1 cellular context compared by ENCODE assay signal in genomic region chr1:180155202-180155682, GRCh38.
A peak's percentile ranks its signal among the peaks of the same experiment; 100 is the strongest.
TF ChIP-seq lines count a peak whose summit lies in the region.

No MANE protein-coding gene starts in this region.

TF ChIP-seq in HepG2, 621 proteins besides CTCF, POLR2A, EP300 and RAD21 (continued from another document):
- no peak for TF ChIP-seq RAD51 (IDR thresholded peaks at IDR 0.05; ENCODE audit: borderline replicate concordance)
- no peak for TF ChIP-seq MAX (IDR thresholded peaks at IDR 0.05)
- TF ChIP-seq ARNT2 (CRISPR knock-in tag; IDR thresholded peaks at IDR 0.05; ENCODE audit: low read depth) = peak; percentile 11; the same call in 1 of the 2 replicates
- no peak for TF ChIP-seq ZMYM2 (CRISPR knock-in tag; IDR thresholded peaks at IDR 0.05)
- TF ChIP-seq DNMT1 (CRISPR knock-in tag; IDR thresholded peaks at IDR 0.05) = peak; percentile 37; the same call in 1 of the 2 replicates
- TF ChIP-seq AHDC1 (CRISPR knock-in tag; IDR thresholded peaks at IDR 0.05; ENCODE audit: borderline replicate concordance) = no peak
- no peak for TF ChIP-seq SP2 (CRISPR knock-in tag; IDR thresholded peaks at IDR 0.05)
- TF ChIP-seq ARNTL (CRISPR knock-in tag; IDR thresholded peaks at IDR 0.05) = no peak
- no peak for TF ChIP-seq CBX2 (IDR thresholded peaks at IDR 0.05; ENCODE audit: low read depth, low read length)
- TF ChIP-seq CBX2 (CRISPR knock-in tag; IDR thresholded peaks at IDR 0.05; ENCODE audit: low read depth) = peak; percentile 19; the same call in 1 of the 2 replicates
- TF ChIP-seq ZNF644 (CRISPR knock-in tag; IDR thresholded peaks at IDR 0.05; ENCODE audit: low read depth) = no peak
- TF ChIP-seq ZNF597 (CRISPR knock-in tag; IDR thresholded peaks at IDR 0.05) = no peak
- 0 out of 2 replicates have a peak, but pooled peaks have one; percentile 21 for TF ChIP-seq ZFP82 (CRISPR knock-in tag; IDR thresholded peaks at IDR 0.05; ENCODE audit: borderline replicate concordance)
- TF ChIP-seq ZBTB14 (CRISPR knock-in tag; IDR thresholded peaks at IDR 0.05) = no peak
- no peak for TF ChIP-seq ZNF879 (CRISPR knock-in tag; IDR thresholded peaks at IDR 0.05)
- TF ChIP-seq CCDC6 (CRISPR knock-in tag; IDR thresholded peaks at IDR 0.05) = 0 out of 2 replicates have a peak, but pooled peaks have one; percentile 3
- TF ChIP-seq EED (CRISPR knock-in tag; IDR thresholded peaks at IDR 0.05) = 0 out of 2 replicates have a peak, but pooled peaks have one; percentile 13
- peak; percentile 0; the same call in 1 of the 2 replicates for TF ChIP-seq SALL1 (CRISPR knock-in tag; IDR thresholded peaks at IDR 0.05)
